In genomic region chr1:77966291-77966690, GRCh38 we compare ENCODE assay signal across 22 cellular contexts. TPM values are rescaled to one million over a fixed set of nuclear protein-coding genes. Genes with fewer than 3 reads are reported as not detected.
DNase-seq lines count a peak whose midpoint lies in the region; ATAC-seq, FAIRE-seq and TF ChIP-seq lines count a peak whose summit lies in the region.
"Had no signal": no experiment of that assay in that cellular context is flagged by ENCODE, and none has a peak within 500 bp of the region (broad histone marks: within the 10 kb centered on the region; RNA-seq: fewer than 3 reads in every experiment).

No MANE protein-coding gene starts in this region.

- H3K27me3 ChIP-seq in HepG2 (ENCODE audit: control insufficient read depth in 1 of 2, insufficient read depth in 2 of 2, low read length in 2 of 2) (no peaks in the 10 kb centered on the region), right lobe of liver (no peaks in the 10 kb centered on the region), left lung (no peaks in the 10 kb centered on the region)
- H3K27me3 ChIP-seq: sigmoid colon had no signal

- no peak overlapping the region for H3K4me2 ChIP-seq in HepG2 (ENCODE audit: low read depth, low read length)

- H3K4me3 ChIP-seq in HepG2 (replicated peaks in 1 of 3; ENCODE audit: insufficient read depth in 1 of 3, low read depth in 2 of 3, low read length in 3 of 3) (no peak overlapping the region), right lobe of liver (no peak overlapping the region), left lung (no peak overlapping the region)
- H3K4me3 ChIP-seq: sigmoid colon had no signal

- TF ChIP-seq RAD21 in HepG2 (CRISPR knock-in tag; IDR thresholded peaks at IDR 0.05): no peak

- H2AFZ ChIP-seq in HepG2 (ENCODE audit: low read length): no peak overlapping the region

- WGBS in HepG2 (ENCODE audit: low lambda C conversion rate): 98% methylated on average over 3 of the region's 3 CpGs
- 94% methylated on average over 3 of the region's 3 CpGs for WGBS in right lobe of liver (ENCODE audit: insufficient coverage, low coverage, low lambda C conversion rate, missing lambda C conversion rate)

- H3K36me3 ChIP-seq in HepG2 (replicated peaks in 1 of 2; ENCODE audit: control insufficient read depth in 1 of 2, insufficient read depth in 2 of 2, low read length in 2 of 2): peaks cover 15 to 92% of the 10 kb centered on the region in 2 experiments
- H3K36me3 ChIP-seq in right lobe of liver: peaks cover 22 to 92% (median 56%) of the 10 kb centered on the region in 4 donors
- peaks cover 15 to 92% of the 10 kb centered on the region in 2 donors for H3K36me3 ChIP-seq in left lung

- BruUV-seq in HepG2 (replicated peaks; lab: Mats Ljungman, UMichigan): no TSS peak

- DNase-seq in HepG2 (ENCODE audit: low spot score) (no peak), right lobe of liver (no peak), WTC11 (ENCODE audit: low spot score) (no peak), left lung (no peak), inferior parietal cortex (ENCODE audit: extremely low spot score) (no peak), DMS 273 treated with DMSO at 0.1 percent for 48 hours (lab: John Stamatoyannopoulos, UW) (no peak), GM19239 (ENCODE audit: insufficient read length, low spot score) (no peak)
- DNase-seq: activated CD4-positive, alpha-beta T cell treated with anti-CD3 and anti-CD28 coated beads for 1 hour; cortex of kidney; foreskin melanocyte; left colon; NCI-H2081; NCI-H524 treated with DMSO at 0.1 percent for 48 hours; occipital lobe; SIG-M5; sigmoid colon; stimulated activated CD4-positive, alpha-beta T cell treated with anti-CD3 and anti-CD28 coated beads, Interleukin-1b, Interleukin-23, amount 100 ng/mL, for 48 hours; substantia nigra; T-helper 9 cell had no signal

- H3K27me3 Mint-ChIP-seq in WTC11 (ENCODE audit: low read depth): no peaks in the 10 kb centered on the region
- H3K27me3 Mint-ChIP-seq: activated T-helper 17 cell treated with anti-CD3 and anti-CD28 coated beads, Interleukin-2, amount 50 U/mL, for 72 hours had no signal

- TF ChIP-seq POLR2A in HepG2 (IDR thresholded peaks at IDR 0.05; ENCODE audit: insufficient read depth in 1 of 2, low read depth in 2 of 2, low read length in 2 of 2): no peak
- TF ChIP-seq POLR2A in right lobe of liver (IDR thresholded peaks at IDR 0.05): no peak

- FAIRE-seq in HepG2 (lab: Jason Lieb, UNC) (no peak), GM19239 (lab: Jason Lieb, UNC) (no peak)
- FAIRE-seq: GM12892 had no signal

- H3K9me3 ChIP-seq in HepG2 (ENCODE audit: low read length): no peaks in the 10 kb centered on the region
- H3K9me3 ChIP-seq in right lobe of liver: no peaks in the 10 kb centered on the region
- no peaks in the 10 kb centered on the region for H3K9me3 ChIP-seq in left lung
- H3K9me3 ChIP-seq: sigmoid colon had no signal

- TF ChIP-seq CTCF in HepG2 (CRISPR knock-in tag; IDR thresholded peaks at IDR 0.05) (no peak), right lobe of liver (IDR thresholded peaks at IDR 0.05) (no peak), WTC11 (IDR thresholded peaks at IDR 0.05) (no peak), left lung (IDR thresholded peaks at IDR 0.05) (no peak)

- CTCF ChIA-PET in HepG2 (lab: Yijun Ruan, JAX; ENCODE audit: low intra/inter-chr PET ratio, low total read pairs) (no interaction called here), WTC11 (lab: Charles Lee) (no interaction called here)

- POLR2A ChIA-PET in HepG2 (lab: Yijun Ruan, JAX) (interaction anchor here (0.6 kb wide), 1 partner anchor 12 kb away, joined by 3 read pairs; the partner anchor contains the start of gene FUBP1), WTC11 (lab: Charles Lee) (no interaction called here)

- H3K9ac ChIP-seq in HepG2 (ENCODE audit: insufficient read depth, low read depth, low read length): no peak overlapping the region

- H3K27ac Mint-ChIP-seq in WTC11: peak overlapping the region; percentile 58
- H3K27ac Mint-ChIP-seq: activated T-helper 17 cell treated with anti-CD3 and anti-CD28 coated beads, Interleukin-2, amount 50 U/mL, for 72 hours had no signal

- H3K9me3 Mint-ChIP-seq in WTC11: no peaks in the 10 kb centered on the region
- H3K9me3 Mint-ChIP-seq: activated T-helper 17 cell treated with anti-CD3 and anti-CD28 coated beads, Interleukin-2, amount 50 U/mL, for 72 hours had no signal

- peaks cover 4% of the 10 kb centered on the region for H3K4me1 Mint-ChIP-seq in WTC11

- H3K4me1 ChIP-seq in HepG2 (ENCODE audit: insufficient read depth, low read length) (peaks cover 24% of the 10 kb centered on the region), right lobe of liver (no peaks in the 10 kb centered on the region), left lung (peaks cover 0 to 10% of the 10 kb centered on the region in 2 donors)

- peaks cover 82% of the 10 kb centered on the region for H3K36me3 Mint-ChIP-seq in WTC11

- peaks cover 67% of the 10 kb centered on the region for H3K79me2 ChIP-seq in HepG2 (ENCODE audit: insufficient read depth, low read length)

- H3K27ac ChIP-seq in HepG2 (ENCODE audit: extremely low read length, insufficient read depth, low read length) (no peak overlapping the region), right lobe of liver (no peak overlapping the region), left lung (no peak overlapping the region)
- H3K27ac ChIP-seq: epithelial cell of prostate, sigmoid colon had no signal

- TF ChIP-seq EP300 in HepG2 (IDR thresholded peaks at IDR 0.05; ENCODE audit: low read depth in 2 of 2, low read length in 2 of 2) (no peak), HepG2 (CRISPR knock-in tag; IDR thresholded peaks at IDR 0.05; ENCODE audit: borderline replicate concordance) (no peak)

- in situ Hi-C loops in HepG2 (cut with HindIII; ENCODE audit: extremely low pct_ligation_motif_present, low pct_unique_long_range_greater_than_20kb): no loop called here

- peaks cover 27% of the 10 kb centered on the region for H4K20me1 ChIP-seq in HepG2 (ENCODE audit: insufficient read depth, low read length)

- H3K4me3 Mint-ChIP-seq in WTC11: no peak overlapping the region
- H3K4me3 Mint-ChIP-seq: activated T-helper 17 cell treated with anti-CD3 and anti-CD28 coated beads, Interleukin-2, amount 50 U/mL, for 72 hours had no signal

- no peak for ATAC-seq in HepG2
- ATAC-seq in right lobe of liver: no peak
- no peak for ATAC-seq in WTC11
- peak; percentile 74 for ATAC-seq in left lung
- ATAC-seq: activated T-helper 17 cell treated with anti-CD3 and anti-CD28 coated beads, Interleukin-2, amount 50 U/mL, for 72 hours; left colon had no signal

- intact Hi-C loops in HepG2 (cut with micrococcal nuclease; ENCODE audit: unreplicated experiment) (no loop called here), right lobe of liver (cut with DNase I) (no loop called here), left lung (cut with DNase I) (no loop called here)

RNA-seq across cellular contexts. Expression of gene FUBP1, which starts 12.6 kb away (rescaled TPM):
- total RNA-seq in HepG2 (2016; rRNA removed; fragmentation: Illumina TruSeq; extraction: Trizol) (166 and 192 TPM in 2 replicates), right lobe of liver (10 to 100 TPM; 21.7 to 38.5 (median 35.6) TPM), WTC11 (2021) (175 to 208 TPM (median 176 TPM) in 3 replicates), left lung (10 to 100 TPM; 95.4 to 97.4 TPM)
- 14.8 and 18.6 TPM in 2 replicates for total RNA-seq in HepG2 (2016; cell fraction: cytosol; rRNA removed; fragmentation: Illumina TruSeq; extraction: Trizol; ENCODE audit: low read depth)
- 164 and 178 TPM in 2 replicates for total RNA-seq in HepG2 (2016; cell fraction: insoluble cytoplasmic fraction; rRNA removed; fragmentation: Illumina TruSeq; extraction: Trizol)
- total RNA-seq in HepG2 (2016; cell fraction: membrane; rRNA removed; fragmentation: Illumina TruSeq; extraction: Trizol): 33.3 and 42.9 TPM in 2 replicates
- total RNA-seq in HepG2 (2016; cell fraction: nucleus; rRNA removed; fragmentation: Illumina TruSeq; extraction: Trizol): 243 and 259 TPM in 2 replicates
- 97.5 and 98.1 TPM in 2 replicates for polyA plus RNA-seq in HepG2 (2011; rRNA removed)
- polyA plus RNA-seq in HepG2 (2011; cell fraction: cytosol; rRNA removed): 50.6 and 52.7 TPM in 2 replicates
- 159 and 189 TPM in 2 replicates for polyA plus RNA-seq in HepG2 (2011; cell fraction: nucleus; rRNA removed)
- polyA plus RNA-seq in HepG2 (2012): 106 and 122 TPM in 2 replicates
- polyA plus RNA-seq in HepG2 (2016; cell fraction: cytosol; fragmentation: Illumina TruSeq; extraction: Trizol; ENCODE audit: low read depth): 6.8 and 8.4 TPM in 2 replicates
- 165 and 171 TPM in 2 replicates for polyA plus RNA-seq in HepG2 (2016; cell fraction: insoluble cytoplasmic fraction; fragmentation: Illumina TruSeq; extraction: Trizol; ENCODE audit: low read depth)
- 18.5 and 22.5 TPM in 2 replicates for polyA plus RNA-seq in HepG2 (2016; cell fraction: membrane; fragmentation: Illumina TruSeq; extraction: Trizol; ENCODE audit: low read depth)
- polyA plus RNA-seq in HepG2 (2016; cell fraction: nucleus; fragmentation: Illumina TruSeq; extraction: Trizol; ENCODE audit: insufficient read depth, low read depth): 212 and 220 TPM in 2 replicates
- polyA minus RNA-seq in HepG2 (2011; rRNA and poly(A)+ RNA removed; ENCODE audit: low replicate concordance): 143 and 421 TPM in 2 replicates
- polyA minus RNA-seq in HepG2 (2011; cell fraction: cytosol; rRNA and poly(A)+ RNA removed): 53.6 and 56.2 TPM in 2 replicates
- polyA minus RNA-seq in HepG2 (2011; cell fraction: nucleus; rRNA and poly(A)+ RNA removed): 426 and 458 TPM in 2 replicates

RNA-seq across cellular contexts. Expression of gene DNAJB4, which starts 38.4 kb away (rescaled TPM):
- total RNA-seq in HepG2 (2016; rRNA removed; fragmentation: Illumina TruSeq; extraction: Trizol) (18.6 and 25.7 TPM in 2 replicates), right lobe of liver (10 to 100 TPM; 10.9 to 21.7 (median 14.4) TPM), WTC11 (2021) (23.4 to 26.5 TPM (median 26.0 TPM) in 3 replicates), left lung (10 to 100 TPM; 29.8 to 45.6 TPM)
- 2.7 and 3.0 TPM in 2 replicates for total RNA-seq in HepG2 (2016; cell fraction: cytosol; rRNA removed; fragmentation: Illumina TruSeq; extraction: Trizol; ENCODE audit: low read depth)
- total RNA-seq in HepG2 (2016; cell fraction: insoluble cytoplasmic fraction; rRNA removed; fragmentation: Illumina TruSeq; extraction: Trizol): 16.9 and 25.9 TPM in 2 replicates
- total RNA-seq in HepG2 (2016; cell fraction: membrane; rRNA removed; fragmentation: Illumina TruSeq; extraction: Trizol): 5.7 and 9.7 TPM in 2 replicates
- 14.1 and 15.4 TPM in 2 replicates for total RNA-seq in HepG2 (2016; cell fraction: nucleus; rRNA removed; fragmentation: Illumina TruSeq; extraction: Trizol)
- 3.0 and 4.4 TPM in 2 replicates for polyA plus RNA-seq in HepG2 (2011; rRNA removed)
- 2.3 and 2.8 TPM in 2 replicates for polyA plus RNA-seq in HepG2 (2011; cell fraction: cytosol; rRNA removed)
- polyA plus RNA-seq in HepG2 (2011; cell fraction: nucleus; rRNA removed): 4.2 and 4.7 TPM in 2 replicates
- polyA plus RNA-seq in HepG2 (2012): 9.3 and 9.6 TPM in 2 replicates
- polyA plus RNA-seq in HepG2 (2016; cell fraction: cytosol; fragmentation: Illumina TruSeq; extraction: Trizol; ENCODE audit: low read depth): 0.76 and 1.0 TPM in 2 replicates
- polyA plus RNA-seq in HepG2 (2016; cell fraction: insoluble cytoplasmic fraction; fragmentation: Illumina TruSeq; extraction: Trizol; ENCODE audit: low read depth): 17.4 and 17.8 TPM in 2 replicates
- polyA plus RNA-seq in HepG2 (2016; cell fraction: membrane; fragmentation: Illumina TruSeq; extraction: Trizol; ENCODE audit: low read depth): 2.1 and 2.3 TPM in 2 replicates
- 14.1 and 15.4 TPM in 2 replicates for polyA plus RNA-seq in HepG2 (2016; cell fraction: nucleus; fragmentation: Illumina TruSeq; extraction: Trizol; ENCODE audit: insufficient read depth, low read depth)
- polyA minus RNA-seq in HepG2 (2011; rRNA and poly(A)+ RNA removed; ENCODE audit: low replicate concordance): 3.2 and 9.2 TPM in 2 replicates
- 5.0 and 5.2 TPM in 2 replicates for polyA minus RNA-seq in HepG2 (2011; cell fraction: cytosol; rRNA and poly(A)+ RNA removed)
- polyA minus RNA-seq in HepG2 (2011; cell fraction: nucleus; rRNA and poly(A)+ RNA removed): 15.8 and 16.3 TPM in 2 replicates
